Comparison of ENCODE assay signal across 22 cellular contexts in the genomic region with DNA sequence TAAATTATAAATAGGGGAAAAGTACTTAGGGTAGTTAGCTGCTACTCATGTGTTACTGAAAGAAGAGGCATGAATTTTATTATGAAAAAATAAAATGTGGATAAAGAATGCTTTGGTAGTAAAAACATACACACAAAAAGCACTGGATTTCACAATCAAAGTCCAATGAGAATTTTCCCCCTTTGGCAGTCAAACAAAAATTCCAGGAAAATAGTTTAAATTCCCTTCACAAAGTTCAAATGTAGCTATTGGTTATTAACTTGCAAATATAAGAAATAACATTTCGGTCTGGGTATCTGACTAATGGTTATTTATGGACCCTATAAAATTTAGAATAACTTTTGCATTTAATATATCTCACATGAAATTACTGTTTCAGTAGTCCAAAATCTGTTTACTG.
DNase-seq lines count a peak whose midpoint lies in the region; ATAC-seq and TF ChIP-seq lines count a peak whose summit lies in the region.
"Had no signal": no experiment of that assay in that cellular context is flagged by ENCODE, and none has a peak within 500 bp of the region (broad histone marks: within the 10 kb centered on the region; RNA-seq: fewer than 3 reads in every experiment).

No MANE protein-coding gene starts in this region.

- no peaks in the 10 kb centered on the region for H3K36me3 Mint-ChIP-seq in neural progenitor cell

- H3K4me3 ChIP-seq in choroid plexus epithelial cell (ENCODE audit: low read depth, low read length) (no peak overlapping the region), liver (ENCODE audit: low read depth in 1 of 3, low read length in 3 of 3) (no peak overlapping the region), neural progenitor cell (no peak overlapping the region)
- no peak overlapping the region for H3K4me3 ChIP-seq in effector memory CD4-positive, alpha-beta T cell (ENCODE audit: insufficient read depth, low read depth, low read length, poor library complexity, severe bottlenecking)
- H3K4me3 ChIP-seq: cardiac muscle cell, esophagus muscularis mucosa, GM12878 had no signal

- H3K9ac ChIP-seq in liver (ENCODE audit: low read depth in 1 of 2, low read length in 2 of 2) (no peak overlapping the region), neural progenitor cell (no peak overlapping the region)

- 31% methylated on average over 1 of the region's 1 CpG for WGBS in liver

- H3K27me3 Mint-ChIP-seq in neural progenitor cell (ENCODE audit: insufficient read depth, low read depth): no peaks in the 10 kb centered on the region
- H3K27me3 Mint-ChIP-seq: activated CD4-positive, alpha-beta memory T cell treated with anti-CD3 and anti-CD28 coated beads, Interleukin-2, amount 10 ng/mL, durations not matched to agents 7 days and 5 days; activated naive CD4-positive, alpha-beta T cell treated with anti-CD3 and anti-CD28 coated beads, Interleukin-2, amount 50 U/mL, for 24 hours; activated T-cell treated with anti-CD3 and anti-CD28 coated beads, Interleukin-2, amount 50 U/mL, for 24 hours; stimulated activated memory B cell treated with anti-CD40 and anti-IgM and Interleukin-4, amounts not matched to agents 10 μg/mL and 1 μg/mL and 100 μg/mL, for 72 hours had no signal

- DNase-seq in AG08395 (ENCODE audit: low spot score): peak; percentile 42
- DNase-seq in HS-5 (ENCODE audit: low read depth): peak; percentile 39
- peak; percentile 68 for DNase-seq in choroid plexus epithelial cell (ENCODE audit: low read depth)
- DNase-seq in NCI-H748 (lab: John Stamatoyannopoulos, UW; ENCODE audit: unreplicated experiment): no peak
- no peak for DNase-seq in effector memory CD4-positive, alpha-beta T cell
- no peak for DNase-seq in neural progenitor cell (ENCODE audit: low spot score)
- DNase-seq: activated CD4-positive, alpha-beta memory T cell treated with anti-CD3 and anti-CD28 coated beads, Interleukin-2, amount 10 ng/mL, durations not matched to agents 7 days and 5 days; activated T-cell treated with anti-CD3 and anti-CD28 coated beads, Interleukin-2, amount 50 U/mL, for 24 hours; hippocampal formation; midbrain; NCI-H1092 treated with DMSO at 0.1 percent for 48 hours; NCI-H2081; NCI-H510A treated with DMSO at 0.1 percent for 48 hours; stimulated activated CD4-positive, alpha-beta T cell treated with anti-CD3 and anti-CD28 coated beads, Interleukin-15, amount 100 ng/mL, for 24 hours had no signal

- H3K4me1 ChIP-seq in liver (ENCODE audit: control insufficient read depth in 4 of 4, insufficient read depth in 4 of 4, low read length in 3 of 4): peaks cover 1 to 11% (median 8%) of the 10 kb centered on the region in 4 donors
- no peaks in the 10 kb centered on the region for H3K4me1 ChIP-seq in effector memory CD4-positive, alpha-beta T cell (ENCODE audit: control insufficient read depth, insufficient read depth, low read length, poor library complexity, severe bottlenecking)
- H3K4me1 ChIP-seq in neural progenitor cell: peaks cover 8% of the 10 kb centered on the region

- H3K36me3 ChIP-seq in liver (ENCODE audit: control insufficient read depth in 4 of 4, insufficient read depth in 3 of 4, low read depth in 1 of 4, low read length in 3 of 4) (no peaks in the 10 kb centered on the region), neural progenitor cell (no peaks in the 10 kb centered on the region)
- no peaks in the 10 kb centered on the region for H3K36me3 ChIP-seq in effector memory CD4-positive, alpha-beta T cell (ENCODE audit: control insufficient read depth, insufficient read depth, low read length)
- H3K36me3 ChIP-seq: cardiac muscle cell, esophagus muscularis mucosa had no signal

- H3K9me3 ChIP-seq in liver (ENCODE audit: control insufficient read depth in 4 of 4, low read length in 3 of 4) (no peaks in the 10 kb centered on the region), neural progenitor cell (ENCODE audit: low read depth) (no peaks in the 10 kb centered on the region)
- no peaks in the 10 kb centered on the region for H3K9me3 ChIP-seq in effector memory CD4-positive, alpha-beta T cell (ENCODE audit: control insufficient read depth, low read length)
- H3K9me3 ChIP-seq: esophagus muscularis mucosa had no signal

- TF ChIP-seq RAD21 in liver (IDR thresholded peaks at IDR 0.05): peak in 1 of 2 donors; percentile 14

- H3K79me2 ChIP-seq in neural progenitor cell (ENCODE audit: low read depth): no peaks in the 10 kb centered on the region

- H4K20me1 ChIP-seq in neural progenitor cell (ENCODE audit: low read depth): no peaks in the 10 kb centered on the region

- H2AFZ ChIP-seq in neural progenitor cell (replicated peaks): no peak overlapping the region

- TF ChIP-seq CTCF in choroid plexus epithelial cell (conservative IDR thresholded peaks at IDR 0.05; ENCODE audit: low read depth, low read length): no peak
- TF ChIP-seq CTCF in liver (IDR thresholded peaks at IDR 0.05; ENCODE audit: low read depth, low read length, missing input control): no peak
- no peak for TF ChIP-seq CTCF in neural progenitor cell (IDR thresholded peaks at IDR 0.05)

- H3K4me2 ChIP-seq in neural progenitor cell: no peak overlapping the region

- H3K27ac ChIP-seq in liver (ENCODE audit: low read depth in 1 of 2, low read length in 2 of 2) (no peak overlapping the region), neural progenitor cell (no peak overlapping the region)
- no peak overlapping the region for H3K27ac ChIP-seq in effector memory CD4-positive, alpha-beta T cell (ENCODE audit: insufficient read depth, low read length, poor library complexity, severe bottlenecking)
- H3K27ac ChIP-seq: cardiac muscle cell, esophagus muscularis mucosa had no signal

- no peak for ATAC-seq in GM19324 (IDR thresholded peaks at IDR 0.05; ENCODE audit: low FRiP score, unreplicated experiment)
- ATAC-seq: GM12878; stimulated activated memory B cell treated with anti-CD40 and anti-IgM and Interleukin-4, amounts not matched to agents 10 μg/mL and 1 μg/mL and 100 μg/mL, for 72 hours had no signal

- H3K4me1 Mint-ChIP-seq in neural progenitor cell: peaks cover 10% of the 10 kb centered on the region
- H3K4me1 Mint-ChIP-seq: activated CD4-positive, alpha-beta memory T cell treated with anti-CD3 and anti-CD28 coated beads, Interleukin-2, amount 10 ng/mL, durations not matched to agents 7 days and 5 days; activated naive CD4-positive, alpha-beta T cell treated with anti-CD3 and anti-CD28 coated beads, Interleukin-2, amount 50 U/mL, for 24 hours had no signal

- no peaks in the 10 kb centered on the region for H3K27me3 ChIP-seq in liver (ENCODE audit: control insufficient read depth in 4 of 4, insufficient read depth in 4 of 4, low read length in 3 of 4)
- H3K27me3 ChIP-seq in effector memory CD4-positive, alpha-beta T cell (replicated peaks; ENCODE audit: control insufficient read depth, insufficient read depth, low read length, poor library complexity, severe bottlenecking): no peaks in the 10 kb centered on the region
- H3K27me3 ChIP-seq in neural progenitor cell: no peaks in the 10 kb centered on the region
- H3K27me3 ChIP-seq: cardiac muscle cell, esophagus muscularis mucosa had no signal

- no peaks in the 10 kb centered on the region for H3K9me3 Mint-ChIP-seq in neural progenitor cell
- H3K9me3 Mint-ChIP-seq: activated CD4-positive, alpha-beta memory T cell treated with anti-CD3 and anti-CD28 coated beads, Interleukin-2, amount 10 ng/mL, durations not matched to agents 7 days and 5 days; activated naive CD4-positive, alpha-beta T cell treated with anti-CD3 and anti-CD28 coated beads, Interleukin-2, amount 50 U/mL, for 24 hours; activated T-cell treated with anti-CD3 and anti-CD28 coated beads, Interleukin-2, amount 50 U/mL, for 24 hours; neural crest cell; stimulated activated memory B cell treated with anti-CD40 and anti-IgM and Interleukin-4, amounts not matched to agents 10 μg/mL and 1 μg/mL and 100 μg/mL, for 72 hours had no signal

- no peak overlapping the region for H3K27ac Mint-ChIP-seq in neural progenitor cell
- H3K27ac Mint-ChIP-seq: activated CD4-positive, alpha-beta memory T cell treated with anti-CD3 and anti-CD28 coated beads, Interleukin-2, amount 10 ng/mL, durations not matched to agents 7 days and 5 days; activated naive CD4-positive, alpha-beta T cell treated with anti-CD3 and anti-CD28 coated beads, Interleukin-2, amount 50 U/mL, for 24 hours; activated T-cell treated with anti-CD3 and anti-CD28 coated beads, Interleukin-2, amount 50 U/mL, for 24 hours; stimulated activated memory B cell treated with anti-CD40 and anti-IgM and Interleukin-4, amounts not matched to agents 10 μg/mL and 1 μg/mL and 100 μg/mL, for 72 hours had no signal

- no peaks in the 10 kb centered on the region for H3F3A ChIP-seq in neural progenitor cell (ENCODE audit: low read depth)

- no peak overlapping the region for H3K4me3 Mint-ChIP-seq in neural progenitor cell
- H3K4me3 Mint-ChIP-seq: activated CD4-positive, alpha-beta memory T cell treated with anti-CD3 and anti-CD28 coated beads, Interleukin-2, amount 10 ng/mL, durations not matched to agents 7 days and 5 days; activated naive CD4-positive, alpha-beta T cell treated with anti-CD3 and anti-CD28 coated beads, Interleukin-2, amount 50 U/mL, for 24 hours; activated T-cell treated with anti-CD3 and anti-CD28 coated beads, Interleukin-2, amount 50 U/mL, for 24 hours; stimulated activated memory B cell treated with anti-CD40 and anti-IgM and Interleukin-4, amounts not matched to agents 10 μg/mL and 1 μg/mL and 100 μg/mL, for 72 hours had no signal

TF ChIP-seq in liver, 16 proteins besides CTCF, POLR2A, EP300 and RAD21:
- TF ChIP-seq GABPA (IDR thresholded peaks at IDR 0.05 in 1 of 2, conservative IDR thresholded peaks at IDR 0.05 in 1 of 2) (no peak), NR2F2 (IDR thresholded peaks at IDR 0.05) (no peak), SP1 (IDR thresholded peaks at IDR 0.05) (no peak), EGR1 (IDR thresholded peaks at IDR 0.05; ENCODE audit: low read depth in 2 of 2) (no peak), YY1 (IDR thresholded peaks at IDR 0.05) (no peak), RXRA (IDR thresholded peaks at IDR 0.05) (peak in 1 of 2 donors; percentile 28), HNF4A (conservative IDR thresholded peaks at IDR 0.05) (peak; percentile 51 to 59)
- TF ChIP-seq, protein P1, sequence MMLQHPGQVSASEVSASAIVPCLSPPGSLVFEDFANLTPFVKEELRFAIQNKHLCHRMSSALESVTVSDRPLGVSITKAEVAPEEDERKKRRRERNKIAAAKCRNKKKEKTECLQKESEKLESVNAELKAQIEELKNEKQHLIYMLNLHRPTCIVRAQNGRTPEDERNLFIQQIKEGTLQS (IDR thresholded peaks at IDR 0.05): no peak

Comparison
In these comparisons a context has a peak if more than half of its experiments do, and no peak if none do; other contexts are left out.
1. DNase-seq: peak in AG08395 (single experiment), HS-5 (single experiment) and choroid plexus epithelial cell (single experiment); none in NCI-H748 (single experiment), effector memory CD4-positive, alpha-beta T cell (0 of 3) and neural progenitor cell (single experiment).